In genomic region chr16:46828943-46829342, GRCh38 we compare ENCODE assay signal across 1 cellular context.
TF ChIP-seq lines count a peak whose summit lies in the region.

No MANE protein-coding gene starts in this region.

TF ChIP-seq in IMR-90, 13 proteins besides CTCF, POLR2A, EP300 and RAD21:
- TF ChIP-seq MAFK (IDR thresholded peaks at IDR 0.05; ENCODE audit: low read depth, low read length) = no peak
- TF ChIP-seq BHLHE40 (IDR thresholded peaks at IDR 0.05; ENCODE audit: low read depth, low read length) = no peak
- no peak for TF ChIP-seq RFX5 (IDR thresholded peaks at IDR 0.05; ENCODE audit: low read depth, low read length)
- TF ChIP-seq SMC3 (IDR thresholded peaks at IDR 0.05; ENCODE audit: low read depth, low read length) = no peak
- no peak for TF ChIP-seq CEBPB (IDR thresholded peaks at IDR 0.05; ENCODE audit: low read depth, low read length)
- no peak for TF ChIP-seq USF2 (IDR thresholded peaks at IDR 0.05; ENCODE audit: low read depth, low read length)
- no peak for TF ChIP-seq MXI1 (IDR thresholded peaks at IDR 0.05; ENCODE audit: borderline replicate concordance, low read depth, low read length)
- TF ChIP-seq MAZ (IDR thresholded peaks at IDR 0.05; ENCODE audit: borderline replicate concordance, low read depth, low read length) = no peak
- no peak for TF ChIP-seq RCOR1 (IDR thresholded peaks at IDR 0.05; ENCODE audit: insufficient replicate concordance, low read length)
- TF ChIP-seq CHD1 (IDR thresholded peaks at IDR 0.05; ENCODE audit: low read depth, low read length) = no peak
- TF ChIP-seq ELK1 (IDR thresholded peaks at IDR 0.05; ENCODE audit: borderline replicate concordance, low read depth, low read length) = no peak
- TF ChIP-seq FOS (IDR thresholded peaks at IDR 0.05; ENCODE audit: low read depth, low read length) = no peak
